ENCODE assay signal across 19 cellular contexts in genomic region chr2:7239078-7239477, GRCh38.
A peak's percentile ranks its signal among the peaks of the same experiment; 100 is the strongest.
DNase-seq lines count a peak whose midpoint lies in the region; ATAC-seq, FAIRE-seq and TF ChIP-seq lines count a peak whose summit lies in the region.
"Had no signal": no experiment of that assay in that cellular context is flagged by ENCODE, and none has a peak within 500 bp of the region (broad histone marks: within the 10 kb centered on the region; RNA-seq: fewer than 3 reads in every experiment).

No MANE protein-coding gene starts in this region.

- TF ChIP-seq POLR2A in HepG2 (IDR thresholded peaks at IDR 0.05; ENCODE audit: insufficient read depth in 1 of 2, low read depth in 2 of 2, low read length in 2 of 2) (no peak), right lobe of liver (IDR thresholded peaks at IDR 0.05) (no peak), K562 (conservative IDR thresholded peaks at IDR 0.05) (no peak)

- H2AFZ ChIP-seq in HepG2 (ENCODE audit: low read length) (no peak overlapping the region), K562 (ENCODE audit: low read depth, low read length) (no peak overlapping the region)

- ATAC-seq in HepG2, result no peak
- no peak for ATAC-seq in right lobe of liver
- no peak for ATAC-seq in K562
- no peak for ATAC-seq in stimulated activated naive CD8-positive, alpha-beta T cell treated with anti-CD3 and anti-CD28 coated beads, Interleukin-15, Interleukin-2, amounts not matched to agents 100 U/mL and 50 U/mL, for 24 hours
- ATAC-seq: CD8-positive, alpha-beta T cell had no signal

- BruUV-seq in HepG2 (replicated peaks; lab: Mats Ljungman, UMichigan), result no TSS peak
- BruUV-seq in K562 (replicated peaks; lab: Mats Ljungman, UMichigan), result no TSS peak

- H3K27me3 ChIP-seq in HepG2 (ENCODE audit: control insufficient read depth in 1 of 2, insufficient read depth in 2 of 2, low read length in 2 of 2) (no peaks in the 10 kb centered on the region), right lobe of liver (no peaks in the 10 kb centered on the region), K562 (ENCODE audit: control insufficient read depth in 2 of 2, insufficient read depth in 2 of 2, low read length in 2 of 2) (no peaks in the 10 kb centered on the region)
- H3K27me3 ChIP-seq: BLaER1 treated with 17β-estradiol and CSF1 and Interleukin-3, amounts not matched to agents 10 nM and 100 nM had no signal

- TF ChIP-seq RAD21 in HepG2 (CRISPR knock-in tag; IDR thresholded peaks at IDR 0.05), result no peak
- TF ChIP-seq RAD21 in K562 (CRISPR knock-in tag; conservative IDR thresholded peaks at IDR 0.05 in 1 of 2, IDR thresholded peaks at IDR 0.05 in 1 of 2), result no peak

- in situ Hi-C loops in HepG2 (cut with HindIII; ENCODE audit: extremely low pct_ligation_motif_present, low pct_unique_long_range_greater_than_20kb), result no loop called here
- in situ Hi-C loops in K562 (cut with MboI), result no loop called here

- H3K4me1 ChIP-seq in HepG2 (ENCODE audit: insufficient read depth, low read length), result no peaks in the 10 kb centered on the region
- H3K4me1 ChIP-seq in right lobe of liver, result no peaks in the 10 kb centered on the region
- no peaks in the 10 kb centered on the region for H3K4me1 ChIP-seq in K562 (replicated peaks in 1 of 2; ENCODE audit: control insufficient read depth in 2 of 2, insufficient read depth in 2 of 2, low read length in 2 of 2)
- H3K4me1 ChIP-seq: Caco-2 had no signal

- no peak for DNase-seq in HepG2 (ENCODE audit: low spot score)
- DNase-seq in right lobe of liver, result no peak
- DNase-seq in K562 (ENCODE audit: extremely low read depth in 1 of 4, low spot score in 3 of 4), result no peak
- no peak for DNase-seq in stimulated activated naive CD8-positive, alpha-beta T cell treated with anti-CD3 and anti-CD28 coated beads, Interleukin-15, Interleukin-2, amounts not matched to agents 100 U/mL and 50 U/mL, for 24 hours
- DNase-seq in Ammon's horn (ENCODE audit: low spot score), result no peak
- DNase-seq: ACHN; Caco-2; Calu3; CD4-positive, alpha-beta T cell; CD8-positive, alpha-beta T cell; DMS79 treated with DMSO at 0.1 percent for 48 hours; GF-D8 had no signal

- H3K79me2 ChIP-seq in HepG2 (ENCODE audit: insufficient read depth, low read length) (no peaks in the 10 kb centered on the region), K562 (ENCODE audit: control insufficient read depth, insufficient read depth, low read length) (no peaks in the 10 kb centered on the region)

- TF ChIP-seq CTCF in HepG2 (CRISPR knock-in tag; IDR thresholded peaks at IDR 0.05), result no peak
- TF ChIP-seq CTCF in right lobe of liver (IDR thresholded peaks at IDR 0.05), result no peak
- no peak for TF ChIP-seq CTCF in K562 (IDR thresholded peaks at IDR 0.05 in 2 of 3, conservative IDR thresholded peaks at IDR 0.05 in 1 of 3; ENCODE audit: insufficient read depth in 2 of 3, low read depth in 1 of 3, low read length in 3 of 3)

- H3K4me2 ChIP-seq in HepG2 (ENCODE audit: low read depth, low read length) (no peak overlapping the region), K562 (ENCODE audit: insufficient read depth, low read length) (no peak overlapping the region)
- H3K4me2 ChIP-seq: BLaER1 treated with 17β-estradiol and CSF1 and Interleukin-3, amounts not matched to agents 10 nM and 100 nM had no signal

- H3K9me3 ChIP-seq in HepG2 (ENCODE audit: low read length) (no peaks in the 10 kb centered on the region), right lobe of liver (no peaks in the 10 kb centered on the region), K562 (replicated peaks; ENCODE audit: control insufficient read depth, insufficient read depth, low read depth, low read length) (no peaks in the 10 kb centered on the region)
- H3K9me3 ChIP-seq: BLaER1 treated with 17β-estradiol and CSF1 and Interleukin-3, amounts not matched to agents 10 nM and 100 nM; Caco-2 had no signal

- H3K27ac ChIP-seq in HepG2 (ENCODE audit: extremely low read length, insufficient read depth, low read length) (no peak overlapping the region), right lobe of liver (no peak overlapping the region), K562 (ENCODE audit: extremely low read depth, low read depth, low read length) (no peak overlapping the region)
- H3K27ac ChIP-seq: 22Rv1; BLaER1 treated with 17β-estradiol and CSF1 and Interleukin-3, amounts not matched to agents 10 nM and 100 nM; C4-2B had no signal

- H3K36me3 ChIP-seq in HepG2 (replicated peaks in 1 of 2; ENCODE audit: control insufficient read depth in 1 of 2, insufficient read depth in 2 of 2, low read length in 2 of 2) (no peaks in the 10 kb centered on the region), right lobe of liver (no peaks in the 10 kb centered on the region), K562 (ENCODE audit: control insufficient read depth, insufficient read depth, low read length) (no peaks in the 10 kb centered on the region)
- H3K36me3 ChIP-seq: BLaER1 treated with 17β-estradiol and CSF1 and Interleukin-3, amounts not matched to agents 10 nM and 100 nM had no signal

- CTCF ChIA-PET in HepG2 (lab: Yijun Ruan, JAX; ENCODE audit: low intra/inter-chr PET ratio, low total read pairs) (no interaction called here), K562 (lab: Yijun Ruan, JAX; ENCODE audit: low intra/inter-chr PET ratio) (no interaction called here)

- H3K4me3 ChIP-seq in HepG2 (replicated peaks in 1 of 3; ENCODE audit: insufficient read depth in 1 of 3, low read depth in 2 of 3, low read length in 3 of 3) (no peak overlapping the region), right lobe of liver (no peak overlapping the region), K562 (no peak overlapping the region)
- H3K4me3 ChIP-seq: BLaER1 treated with 17β-estradiol and CSF1 and Interleukin-3, amounts not matched to agents 10 nM and 100 nM had no signal

- H4K20me1 ChIP-seq in HepG2 (ENCODE audit: insufficient read depth, low read length) (no peaks in the 10 kb centered on the region), K562 (replicated peaks; ENCODE audit: control insufficient read depth, insufficient read depth, low read length) (no peaks in the 10 kb centered on the region)
- H4K20me1 ChIP-seq: BLaER1 treated with 17β-estradiol and CSF1 and Interleukin-3, amounts not matched to agents 10 nM and 100 nM had no signal

- FAIRE-seq in HepG2 (lab: Jason Lieb, UNC) (no peak), K562 (lab: Jason Lieb, UNC) (no peak)
- FAIRE-seq: D721Med, G401.6, GM12891, GM19239 had no signal

- TF ChIP-seq EP300 in HepG2 (IDR thresholded peaks at IDR 0.05; ENCODE audit: low read depth in 2 of 2, low read length in 2 of 2) (no peak), HepG2 (CRISPR knock-in tag; IDR thresholded peaks at IDR 0.05; ENCODE audit: borderline replicate concordance) (no peak), K562 (IDR thresholded peaks at IDR 0.05; ENCODE audit: low read length) (no peak)

- POLR2A ChIA-PET in HepG2 (lab: Yijun Ruan, JAX), result no interaction called here
- POLR2A ChIA-PET in K562 (lab: Yijun Ruan, JAX), result no interaction called here

- under 1% methylated on average over 3 of the region's 3 CpGs for WGBS in HepG2 (ENCODE audit: low lambda C conversion rate)
- WGBS in right lobe of liver (ENCODE audit: insufficient coverage, low coverage, low lambda C conversion rate, missing lambda C conversion rate), result 59% methylated on average over 3 of the region's 3 CpGs
- 0% methylated on average over 3 of the region's 3 CpGs for WGBS in K562 (ENCODE audit: insufficient coverage, low coverage, missing lambda C conversion rate)

- H3K9ac ChIP-seq in HepG2 (ENCODE audit: insufficient read depth, low read depth, low read length) (no peak overlapping the region), K562 (ENCODE audit: insufficient read depth in 1 of 2, low read depth in 2 of 2, low read length in 2 of 2) (no peak overlapping the region)
- H3K9ac ChIP-seq: BLaER1 treated with 17β-estradiol and CSF1 and Interleukin-3, amounts not matched to agents 10 nM and 100 nM had no signal

- H3K9me1 ChIP-seq in K562 (ENCODE audit: control insufficient read depth, insufficient read depth, low read length), result no peaks in the 10 kb centered on the region

- intact Hi-C loops in HepG2 (cut with micrococcal nuclease; ENCODE audit: unreplicated experiment), result no loop called here
- intact Hi-C loops in right lobe of liver (cut with DNase I), result no loop called here
- intact Hi-C loops in K562 (cut with micrococcal nuclease), result no loop called here

TF ChIP-seq in HepG2, 621 proteins besides CTCF, POLR2A, EP300 and RAD21 (continues in another document):
- TF ChIP-seq HOMEZ (CRISPR knock-in tag; IDR thresholded peaks at IDR 0.05; ENCODE audit: low read depth) (no peak), MAFK (conservative IDR thresholded peaks at IDR 0.05 in 1 of 2, IDR thresholded peaks at IDR 0.05 in 1 of 2; ENCODE audit: low read length in 2 of 2) (peak; percentile 57 to 68), ZNF780A (CRISPR knock-in tag; IDR thresholded peaks at IDR 0.05) (no peak), MED1 (CRISPR knock-in tag; IDR thresholded peaks at IDR 0.05) (no peak)

TF ChIP-seq in K562, 482 proteins besides CTCF, POLR2A, EP300 and RAD21:
- TF ChIP-seq ZNF316 (IDR thresholded peaks at IDR 0.05), result peak; percentile 55
- TF ChIP-seq, protein P1, sequence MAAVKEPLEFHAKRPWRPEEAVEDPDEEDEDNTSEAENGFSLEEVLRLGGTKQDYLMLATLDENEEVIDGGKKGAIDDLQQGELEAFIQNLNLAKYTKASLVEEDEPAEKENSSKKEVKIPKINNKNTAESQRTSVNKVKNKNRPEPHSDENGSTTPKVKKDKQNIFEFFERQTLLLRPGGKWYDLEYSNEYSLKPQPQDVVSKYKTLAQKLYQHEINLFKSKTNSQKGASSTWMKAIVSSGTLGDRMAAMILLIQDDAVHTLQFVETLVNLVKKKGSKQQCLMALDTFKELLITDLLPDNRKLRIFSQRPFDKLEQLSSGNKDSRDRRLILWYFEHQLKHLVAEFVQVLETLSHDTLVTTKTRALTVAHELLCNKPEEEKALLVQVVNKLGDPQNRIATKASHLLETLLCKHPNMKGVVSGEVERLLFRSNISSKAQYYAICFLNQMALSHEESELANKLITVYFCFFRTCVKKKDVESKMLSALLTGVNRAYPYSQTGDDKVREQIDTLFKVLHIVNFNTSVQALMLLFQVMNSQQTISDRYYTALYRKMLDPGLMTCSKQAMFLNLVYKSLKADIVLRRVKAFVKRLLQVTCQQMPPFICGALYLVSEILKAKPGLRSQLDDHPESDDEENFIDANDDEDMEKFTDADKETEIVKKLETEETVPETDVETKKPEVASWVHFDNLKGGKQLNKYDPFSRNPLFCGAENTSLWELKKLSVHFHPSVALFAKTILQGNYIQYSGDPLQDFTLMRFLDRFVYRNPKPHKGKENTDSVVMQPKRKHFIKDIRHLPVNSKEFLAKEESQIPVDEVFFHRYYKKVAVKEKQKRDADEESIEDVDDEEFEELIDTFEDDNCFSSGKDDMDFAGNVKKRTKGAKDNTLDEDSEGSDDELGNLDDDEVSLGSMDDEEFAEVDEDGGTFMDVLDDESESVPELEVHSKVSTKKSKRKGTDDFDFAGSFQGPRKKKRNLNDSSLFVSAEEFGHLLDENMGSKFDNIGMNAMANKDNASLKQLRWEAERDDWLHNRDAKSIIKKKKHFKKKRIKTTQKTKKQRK (IDR thresholded peaks at IDR 0.05; ENCODE audit: borderline replicate concordance, low read depth, low read length), result no peak
- peak; percentile 7; the same call in 1 of the 2 replicates for TF ChIP-seq C11orf30 (IDR thresholded peaks at IDR 0.05; ENCODE audit: low read depth)

Comparison
In these comparisons a context has a peak if more than half of its experiments do, and no peak if none do; other contexts are left out.
1. Of the 241 proteins assayed by ChIP-seq in both HepG2 and K562: peak only in HepG2: MAFK; only in K562: none; in both: none; in neither: 240.